14 cellular contexts compared by ENCODE assay signal in the genomic region with DNA sequence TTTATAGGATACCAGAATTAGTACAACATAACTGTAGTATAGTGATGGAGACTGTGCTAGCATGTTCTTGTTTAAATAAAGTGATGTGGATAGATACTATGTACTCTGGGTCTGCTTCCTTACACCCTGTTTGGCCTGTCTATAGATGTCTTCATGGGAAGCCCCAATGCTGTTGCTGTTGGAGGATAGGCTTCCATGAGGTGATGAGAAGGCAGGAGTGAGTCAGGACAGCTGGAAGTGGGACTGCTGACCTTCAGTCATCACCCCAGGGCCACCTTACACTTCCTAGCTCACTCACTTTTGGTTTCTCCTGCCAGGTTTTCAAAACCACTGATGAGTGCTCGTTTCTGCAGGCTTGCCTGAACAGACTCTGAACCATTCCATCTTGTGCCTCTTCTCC. TPM values are rescaled to one million over a fixed set of nuclear protein-coding genes. Genes with fewer than 3 reads are reported as not detected.
A peak's percentile ranks its signal among the peaks of the same experiment; 100 is the strongest.
DNase-seq lines count a peak whose midpoint lies in the region; ATAC-seq and TF ChIP-seq lines count a peak whose summit lies in the region.
"Had no signal": no experiment of that assay in that cellular context is flagged by ENCODE, and none has a peak within 500 bp of the region (broad histone marks: within the 10 kb centered on the region; RNA-seq: fewer than 3 reads in every experiment).

No MANE protein-coding gene starts in this region.

- no peak overlapping the region for H3K9ac ChIP-seq in GM23248

- POLR2A ChIA-PET in activated B cell treated with CpG ODN at 0.5 μM for 24 hours (lab: Charles Lee) = no interaction called here

- peaks cover 24% of the 10 kb centered on the region for H3K36me3 Mint-ChIP-seq in activated B cell treated with CpG ODN at 0.5 μM for 24 hours (ENCODE audit: low read depth)

- 0 out of 2 replicates have a peak, but pooled peaks cover 3% of the 10 kb centered on the region for H3K9me2 ChIP-seq in GM23248 (ENCODE audit: insufficient read depth)

- ATAC-seq in activated B cell treated with CpG ODN at 0.5 μM for 24 hours (ENCODE audit: low read depth) (no peak), left ventricle myocardium superior (peak; percentile 70), GM21515 (IDR thresholded peaks at IDR 0.05; ENCODE audit: unreplicated experiment) (no peak)

- no peaks in the 10 kb centered on the region for H4K20me1 ChIP-seq in GM23248 (ENCODE audit: insufficient read depth)

- peaks cover 24% of the 10 kb centered on the region for H3F3A ChIP-seq in GM23248 (ENCODE audit: insufficient read depth)

- CTCF ChIA-PET in activated B cell treated with CpG ODN at 0.5 μM for 24 hours (lab: Charles Lee) = no interaction called here

- WGBS in GM23248 (ENCODE audit: low coverage in 1 of 2, low lambda C conversion rate in 2 of 2, missing lambda C conversion rate in 2 of 2), 2 experiments = 0 to 6% methylated on average over 1 of the region's 1 CpG

- no peak overlapping the region for H2AFZ ChIP-seq in GM23248

- no peak for TF ChIP-seq CTCF in activated B cell treated with CpG ODN at 0.5 μM for 24 hours (IDR thresholded peaks at IDR 0.05)

- peaks cover 13% of the 10 kb centered on the region; the same call in 1 of the 2 replicates for H3K79me2 ChIP-seq in GM23248 (ENCODE audit: insufficient read depth)

- no peaks in the 10 kb centered on the region for H3K9me3 Mint-ChIP-seq in activated B cell treated with CpG ODN at 0.5 μM for 24 hours
- H3K9me3 Mint-ChIP-seq: CD4-positive, alpha-beta T cell had no signal

- peak overlapping the region; percentile 15 for H3K27ac Mint-ChIP-seq in activated B cell treated with CpG ODN at 0.5 μM for 24 hours
- H3K27ac Mint-ChIP-seq: CD4-positive, alpha-beta T cell had no signal

- H3K27me3 Mint-ChIP-seq in activated B cell treated with CpG ODN at 0.5 μM for 24 hours = no peaks in the 10 kb centered on the region
- H3K27me3 Mint-ChIP-seq: CD4-positive, alpha-beta T cell had no signal

- intact Hi-C loops in activated B cell treated with CpG ODN at 0.5 μM for 24 hours (cut with micrococcal nuclease) (no loop called here), left ventricle myocardium superior (cut with micrococcal nuclease) (no loop called here)

- H3K27me3 ChIP-seq in GM23248 (replicated peaks; ENCODE audit: insufficient read depth) = no peaks in the 10 kb centered on the region
- H3K27me3 ChIP-seq: right lobe of liver, uterus had no signal

- H3K9me3 ChIP-seq in GM23248 (ENCODE audit: low read depth) = no peaks in the 10 kb centered on the region
- H3K9me3 ChIP-seq: right lobe of liver, uterus had no signal

- peak overlapping the region; percentile 39 for H3K4me2 ChIP-seq in GM23248 (ENCODE audit: unreplicated experiment)

- DNase-seq in Daoy (ENCODE audit: low read depth) = peak; percentile 59
- peak; percentile 80 for DNase-seq in GM23248
- DNase-seq in activated B cell treated with CpG ODN at 0.5 μM for 24 hours = no peak
- no peak for DNase-seq in left ventricle myocardium superior
- no peak for DNase-seq in GF-D8 (lab: John Stamatoyannopoulos, UW)
- DNase-seq in DMS114 treated with DMSO at 0.1 percent for 48 hours (lab: John Stamatoyannopoulos, UW; ENCODE audit: unreplicated experiment) = no peak
- DNase-seq in activated CD8-positive, alpha-beta memory T cell treated with anti-CD3 and anti-CD28 coated beads, Interleukin-2, amount 50 U/mL, for 48 hours = no peak
- DNase-seq: activated CD8-positive, alpha-beta memory T cell treated with anti-CD3 and anti-CD28 coated beads for 24 hours; anterior cingulate cortex; CD4-positive, alpha-beta T cell; NCI-H524; right lobe of liver; uterus had no signal

- peaks cover 21% of the 10 kb centered on the region for H3K4me1 Mint-ChIP-seq in activated B cell treated with CpG ODN at 0.5 μM for 24 hours

- no peak overlapping the region for H3K4me3 ChIP-seq in GM23248
- H3K4me3 ChIP-seq: right lobe of liver, uterus had no signal

- no peak overlapping the region for H3K4me3 Mint-ChIP-seq in activated B cell treated with CpG ODN at 0.5 μM for 24 hours
- H3K4me3 Mint-ChIP-seq: CD4-positive, alpha-beta T cell had no signal

- H3K36me3 ChIP-seq in GM23248 (ENCODE audit: low read depth) = no peaks in the 10 kb centered on the region
- H3K36me3 ChIP-seq: right lobe of liver, uterus had no signal

- in situ Hi-C loops in GM23248 (cut with MboI) = no loop called here

- peak overlapping the region; percentile 18 for H3K27ac ChIP-seq in GM23248
- H3K27ac ChIP-seq: right lobe of liver, uterus had no signal

- peaks cover 59% of the 10 kb centered on the region for H3K4me1 ChIP-seq in GM23248 (ENCODE audit: insufficient read depth)
- H3K4me1 ChIP-seq: uterus had no signal

RNA-seq across cellular contexts. Expression of a gene that starts 4.2 kb away (rescaled TPM):
- total RNA-seq in Daoy (2014; rRNA removed; shearing (Covaris generic)) = not detected in 2 replicates
- total RNA-seq in GM23248 (2014; rRNA removed; shearing (Covaris generic)) = 0.65 and 2.3 TPM in 2 replicates
- polyA plus RNA-seq in GM23248 (2016; fragmentation: Nextera tagmentation; extraction: Ambion mirVana) = 1.8 and 2.1 TPM in 2 replicates
- total RNA-seq in activated B cell treated with CpG ODN at 0.5 μM for 24 hours = not detected in 2 replicates
- total RNA-seq in left ventricle myocardium superior = not detected
- total RNA-seq: CD4-positive, alpha-beta T cell; right lobe of liver; uterus had no signal

Comparison
In these comparisons a context has a peak if more than half of its experiments do, and no peak if none do; other contexts are left out.
1. DNase-seq: peak in Daoy (single experiment) and GM23248 (single experiment); none in activated B cell treated with CpG ODN at 0.5 μM for 24 hours (single experiment), left ventricle myocardium superior (single experiment), GF-D8 (single experiment), DMS114 treated with DMSO at 0.1 percent for 48 hours (single experiment) and activated CD8-positive, alpha-beta memory T cell treated with anti-CD3 and anti-CD28 coated beads, Interleukin-2, amount 50 U/mL, for 48 hours (single experiment).